ENCODE assay signal across 8 cellular contexts in the genomic region with DNA sequence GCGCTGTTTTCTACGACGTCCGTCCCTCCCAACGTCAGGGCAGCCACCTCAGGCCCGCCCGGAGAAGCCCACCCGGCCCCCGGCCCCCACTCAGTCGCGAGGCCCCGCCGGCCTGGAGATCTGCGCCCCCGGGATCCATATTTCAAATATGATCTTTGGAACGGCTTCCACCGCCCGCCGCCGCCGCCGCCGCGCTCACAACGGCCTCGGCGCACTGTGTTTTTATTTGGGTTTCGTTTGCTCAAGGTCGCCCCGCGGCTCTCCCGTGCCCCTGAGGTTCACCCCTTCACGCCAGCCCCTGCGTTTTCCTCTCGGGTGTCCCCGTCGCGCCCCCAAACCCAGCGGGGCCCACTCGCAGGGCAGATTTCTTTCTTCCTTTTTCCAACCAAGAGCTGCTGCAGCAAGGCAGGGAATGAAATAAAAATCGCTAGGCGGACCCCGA. TPM values are rescaled to one million over a fixed set of nuclear protein-coding genes. Genes with fewer than 3 reads are reported as not detected.
DNase-seq lines count a peak whose midpoint lies in the region; ATAC-seq and TF ChIP-seq lines count a peak whose summit lies in the region.

No MANE protein-coding gene starts in this region.

- peak overlapping the region; percentile 52 for H3K27ac Mint-ChIP-seq in activated naive CD4-positive, alpha-beta T cell treated with anti-CD3 and anti-CD28 coated beads, Interleukin-2, amount 10 ng/mL, durations not matched to agents 7 days and 5 days

- CTCF ChIA-PET in activated naive CD4-positive, alpha-beta T cell treated with anti-CD3 and anti-CD28 coated beads, Interleukin-2, amount 10 ng/mL, durations not matched to agents 7 days and 5 days (lab: Charles Lee), result interaction anchor here (1.0 to 4.5 kb wide), 4 partner anchors 29 to 54 kb away, joined by 3 to 27 read pairs (median 9); no protein-coding TSS in a partner anchor

- peak overlapping the region in 4 of 5 donors; percentile 46 to 78 (median 60) for H3K27ac ChIP-seq in stomach

- WGBS in stomach, 5 donors, result 0 to 1% (median 1%) methylated on average over 40 to 43 of the region's 43 CpGs

- peaks cover 3% of the 10 kb centered on the region for H3K36me3 Mint-ChIP-seq in activated naive CD4-positive, alpha-beta T cell treated with anti-CD3 and anti-CD28 coated beads, Interleukin-2, amount 10 ng/mL, durations not matched to agents 7 days and 5 days

- H3K36me3 ChIP-seq in kidney epithelial cell (ENCODE audit: control insufficient read depth, insufficient read depth, low read length) (no peaks in the 10 kb centered on the region), stomach (no peaks in the 10 kb centered on the region)

- H3K27me3 ChIP-seq in kidney epithelial cell (ENCODE audit: control insufficient read depth, insufficient read depth, low read length) (peaks cover 58% of the 10 kb centered on the region), stomach (peaks cover 31 to 83% (median 46%) of the 10 kb centered on the region in 3 donors)

- H3K9me3 ChIP-seq in stomach, result no peaks in the 10 kb centered on the region

- intact Hi-C loops in stomach (cut with DNase I; ENCODE audit: low total_unique reads), result no loop called here

- H3K4me1 ChIP-seq in stomach, result peaks cover 57 to 67% (median 63%) of the 10 kb centered on the region in 4 donors

- H3K9me3 Mint-ChIP-seq in activated naive CD4-positive, alpha-beta T cell treated with anti-CD3 and anti-CD28 coated beads, Interleukin-2, amount 10 ng/mL, durations not matched to agents 7 days and 5 days, result no peaks in the 10 kb centered on the region

- no peak for TF ChIP-seq EP300 in stomach (IDR thresholded peaks at IDR 0.05)

- H3K4me3 Mint-ChIP-seq in activated naive CD4-positive, alpha-beta T cell treated with anti-CD3 and anti-CD28 coated beads, Interleukin-2, amount 10 ng/mL, durations not matched to agents 7 days and 5 days, result peak overlapping the region; percentile 66

- TF ChIP-seq POLR2A in stomach (IDR thresholded peaks at IDR 0.05), result no peak

- H3K27me3 Mint-ChIP-seq in activated naive CD4-positive, alpha-beta T cell treated with anti-CD3 and anti-CD28 coated beads, Interleukin-2, amount 10 ng/mL, durations not matched to agents 7 days and 5 days, result peaks cover 91% of the 10 kb centered on the region

- no peak for ATAC-seq in GM21576 (IDR thresholded peaks at IDR 0.05; ENCODE audit: unreplicated experiment)

- peaks cover 34% of the 10 kb centered on the region for H3K4me1 Mint-ChIP-seq in activated naive CD4-positive, alpha-beta T cell treated with anti-CD3 and anti-CD28 coated beads, Interleukin-2, amount 10 ng/mL, durations not matched to agents 7 days and 5 days

- H3K4me3 ChIP-seq in kidney epithelial cell (ENCODE audit: low read depth, low read length), result peak overlapping the region; percentile 30
- H3K4me3 ChIP-seq in stomach, result peak overlapping the region; percentile 51 to 58 (median 54)

- DNase-seq in DMS 273 (lab: John Stamatoyannopoulos, UW; ENCODE audit: unreplicated experiment) (peak; percentile 48), DMS 273 treated with DMSO at 0.1 percent for 48 hours (lab: John Stamatoyannopoulos, UW) (no peak), kidney epithelial cell (ENCODE audit: low read depth) (no peak), stomach (no peak), NCI-H510A (lab: John Stamatoyannopoulos, UW) (no peak), SW480 (ENCODE audit: low spot score) (no peak)
- DNase-seq in activated naive CD4-positive, alpha-beta T cell treated with anti-CD3 and anti-CD28 coated beads, Interleukin-2, amount 10 ng/mL, durations not matched to agents 7 days and 5 days, result peak; percentile 50

- TF ChIP-seq CTCF in kidney epithelial cell (IDR thresholded peaks at IDR 0.05; ENCODE audit: insufficient read depth, low read length, poor library complexity, severe bottlenecking) (no peak), stomach (IDR thresholded peaks at IDR 0.05) (no peak)

RNA-seq across cellular contexts. Expression of gene CBX4, which starts 4.3 kb away (rescaled TPM):
- total RNA-seq in kidney epithelial cell (24.0 and 28.6 TPM in 2 replicates), stomach (1 to 10 TPM; 1.8 to 9.8 (median 7.8) TPM)
- polyA plus RNA-seq in stomach, result 10 to 100 TPM in 1 of 3 donors, 1 to 10 TPM in 2; 7.6 to 10.6 (median 9.3) TPM

RNA-seq across cellular contexts. Expression of gene CBX8, which starts 46.6 kb away (rescaled TPM):
- total RNA-seq in kidney epithelial cell (2.5 and 2.7 TPM in 2 replicates), stomach (100 to 1,000 TPM in 1 of 5 donors, 10 to 100 TPM in 1, 1 to 10 TPM in 1, not detected in 2; 2.8 to 140 (median 12.0) TPM)
- 1 to 10 TPM in 2 of 3 donors, under 1 TPM in 1; 0.76 to 3.4 (median 1.4) TPM for polyA plus RNA-seq in stomach

Comparison
In these comparisons a context has a peak if more than half of its experiments do, and no peak if none do; other contexts are left out.
1. DNase-seq: peak in DMS 273 (single experiment) and activated naive CD4-positive, alpha-beta T cell treated with anti-CD3 and anti-CD28 coated beads, Interleukin-2, amount 10 ng/mL, durations not matched to agents 7 days and 5 days (single experiment); none in DMS 273 treated with DMSO at 0.1 percent for 48 hours (single experiment), kidney epithelial cell (single experiment), stomach (single experiment), NCI-H510A (single experiment) and SW480 (single experiment).